ENCODE assay signal across 17 cellular contexts in genomic region chr10:133185916-133186315, GRCh38. TPM values are rescaled to one million over a fixed set of nuclear protein-coding genes. Genes with fewer than 3 reads are reported as not detected.
A peak's percentile ranks its signal among the peaks of the same experiment; 100 is the strongest.
DNase-seq lines count a peak whose midpoint lies in the region; ATAC-seq, FAIRE-seq and TF ChIP-seq lines count a peak whose summit lies in the region.
"Had no signal": no experiment of that assay in that cellular context is flagged by ENCODE, and none has a peak within 500 bp of the region (broad histone marks: within the 10 kb centered on the region; RNA-seq: fewer than 3 reads in every experiment).

No MANE protein-coding gene starts in this region.

- no peak overlapping the region for H2AFZ ChIP-seq in GM23338

- no peaks in the 10 kb centered on the region for H3K79me2 ChIP-seq in GM23338 (replicated peaks; ENCODE audit: insufficient read depth)

- no peak overlapping the region for H3K9ac ChIP-seq in kidney (ENCODE audit: low read length in 2 of 2)

- H3K4me2 ChIP-seq in GM23338: no peak overlapping the region

- H3K36me3 Mint-ChIP-seq in GM23338 (ENCODE audit: low read depth): peaks cover 24% of the 10 kb centered on the region

- DNase-seq in Right ventricle myocardium inferior (ENCODE audit: missing footprints) (peak; percentile 11), left cardiac atrium (no peak), GM23338 (ENCODE audit: low spot score) (no peak), kidney (peak; percentile 64), NCI-H510A treated with DMSO at 0.1 percent for 48 hours (lab: John Stamatoyannopoulos, UW) (no peak)
- DNase-seq: 8988T; AML-193; C1 segment of cervical spinal cord; Calu3; CD4-positive, alpha-beta T cell; DMS 273 treated with DMSO at 0.1 percent for 48 hours; GOT3 had no signal

- no peaks in the 10 kb centered on the region for H3K4me1 ChIP-seq in GM23338 (ENCODE audit: insufficient read depth)
- H3K4me1 ChIP-seq in kidney (ENCODE audit: control insufficient read depth in 1 of 2, insufficient read depth in 1 of 2, low read depth in 1 of 2, low read length in 2 of 2): no peaks in the 10 kb centered on the region
- H3K4me1 ChIP-seq: HAP-1 had no signal

- H4K20me1 ChIP-seq in GM23338 (replicated peaks; ENCODE audit: insufficient read depth): no peaks in the 10 kb centered on the region

- FAIRE-seq in kidney (lab: Jason Lieb, UNC): no peak
- FAIRE-seq: G401.6, GM12891 had no signal

- H3K4me1 Mint-ChIP-seq in GM23338: no peaks in the 10 kb centered on the region

- H3K9me2 ChIP-seq in GM23338 (ENCODE audit: insufficient read depth): no peaks in the 10 kb centered on the region

- H3K9me3 Mint-ChIP-seq in GM23338: peaks cover 13% of the 10 kb centered on the region
- H3K9me3 Mint-ChIP-seq: CD4-positive, alpha-beta T cell had no signal

- H3K4me3 ChIP-seq in GM23338: no peak overlapping the region
- H3K4me3 ChIP-seq in kidney (ENCODE audit: low read length in 2 of 2): no peak overlapping the region
- H3K4me3 ChIP-seq: HAP-1 had no signal

- no peak overlapping the region for H3K27ac Mint-ChIP-seq in GM23338
- H3K27ac Mint-ChIP-seq: CD4-positive, alpha-beta T cell had no signal

- no peaks in the 10 kb centered on the region for H3F3A ChIP-seq in GM23338 (replicated peaks; ENCODE audit: low read depth)

- no peaks in the 10 kb centered on the region for H3K36me3 ChIP-seq in GM23338 (ENCODE audit: insufficient read depth)
- H3K36me3 ChIP-seq in kidney (ENCODE audit: control insufficient read depth in 1 of 2, insufficient read depth in 2 of 2, low read length in 2 of 2): no peaks in the 10 kb centered on the region
- H3K36me3 ChIP-seq: HAP-1 had no signal

- ATAC-seq in Right ventricle myocardium inferior: no peak
- no peak for ATAC-seq in left cardiac atrium
- peak; percentile 18; the same call in 1 of the 3 replicates for ATAC-seq in GM23338
- no peak for ATAC-seq in GM19455 (IDR thresholded peaks at IDR 0.05; ENCODE audit: unreplicated experiment)
- ATAC-seq in HG02763 (IDR thresholded peaks at IDR 0.05; ENCODE audit: unreplicated experiment): no peak

- no peak overlapping the region for H3K4me3 Mint-ChIP-seq in GM23338
- H3K4me3 Mint-ChIP-seq: CD4-positive, alpha-beta T cell had no signal

- H3K27ac ChIP-seq in GM23338 (ENCODE audit: low read depth) (no peak overlapping the region), kidney (ENCODE audit: low read depth in 2 of 2, low read length in 2 of 2) (no peak overlapping the region)

- no peaks in the 10 kb centered on the region for H3K9me3 ChIP-seq in kidney (ENCODE audit: control insufficient read depth in 1 of 2, low read length in 2 of 2)
- H3K9me3 ChIP-seq: HAP-1 had no signal

- intact Hi-C loops in Right ventricle myocardium inferior (cut with DNase I) (no loop called here), left cardiac atrium (cut with DNase I) (no loop called here), kidney (cut with DNase I) (no loop called here)

- no peak for TF ChIP-seq CTCF in GM23338 (conservative IDR thresholded peaks at IDR 0.05; ENCODE audit: low read depth in 2 of 2)
- TF ChIP-seq CTCF in kidney (IDR thresholded peaks at IDR 0.05; ENCODE audit: borderline replicate concordance, extremely low read depth, insufficient read depth): no peak

- peaks cover 7% of the 10 kb centered on the region for H3K27me3 Mint-ChIP-seq in GM23338 (ENCODE audit: insufficient read depth, low read depth, poor library complexity)
- H3K27me3 Mint-ChIP-seq: CD4-positive, alpha-beta T cell had no signal

- no peaks in the 10 kb centered on the region for H3K27me3 ChIP-seq in GM23338 (ENCODE audit: insufficient read depth)

TF ChIP-seq in GM23338, 12 proteins besides CTCF, POLR2A, EP300 and RAD21 (continues in another document):
- TF ChIP-seq CREB1 (CRISPR knock-in tag; IDR thresholded peaks at IDR 0.05; ENCODE audit: low read depth) (no peak), ETS1 (IDR thresholded peaks at IDR 0.05) (no peak), JUNB (IDR thresholded peaks at IDR 0.05; ENCODE audit: unreplicated experiment) (no peak), POLR2AphosphoS5 (IDR thresholded peaks at IDR 0.05; ENCODE audit: low read depth) (no peak), ZNF331 (CRISPR knock-in tag; IDR thresholded peaks at IDR 0.05; ENCODE audit: low read depth) (no peak), NANOG (IDR thresholded peaks at IDR 0.05; ENCODE audit: borderline replicate concordance) (no peak), STAT1 (IDR thresholded peaks at IDR 0.05; ENCODE audit: unreplicated experiment) (no peak), ZNF114 (CRISPR knock-in tag; IDR thresholded peaks at IDR 0.05) (no peak), EZH2phosphoT487 (IDR thresholded peaks at IDR 0.05; ENCODE audit: unreplicated experiment) (no peak), REST (IDR thresholded peaks at IDR 0.05; ENCODE audit: unreplicated experiment) (no peak)

RNA-seq across cellular contexts. Expression of gene KNDC1, which starts 25.9 kb away (rescaled TPM):
- total RNA-seq in Right ventricle myocardium inferior: not detected
- under 1 TPM; 0.34 to 0.50 TPM for total RNA-seq in left cardiac atrium
- total RNA-seq in GM23338 (2014; rRNA removed; shearing (Covaris generic)): 8.2 and 16.0 TPM in 2 replicates
- 1.8 and 1.9 TPM in 2 replicates for polyA plus RNA-seq in GM23338 (2016; fragmentation: Nextera tagmentation; extraction: Ambion mirVana)
- 8.7 TPM for total RNA-seq in kidney
- polyA plus RNA-seq in kidney (ENCODE audit: insufficient read depth, low read depth, low replicate concordance): 0.43 TPM
- total RNA-seq: CD4-positive, alpha-beta T cell had no signal

RNA-seq across cellular contexts. Expression of gene UTF1, which starts 44.1 kb away (rescaled TPM):
- not detected for total RNA-seq in Right ventricle myocardium inferior
- not detected for total RNA-seq in left cardiac atrium
- total RNA-seq in GM23338 (2014; rRNA removed; shearing (Covaris generic)): 7.7 and 12.2 TPM in 2 replicates
- polyA plus RNA-seq in GM23338 (2016; fragmentation: Nextera tagmentation; extraction: Ambion mirVana): 51.4 and 55.7 TPM in 2 replicates
- total RNA-seq in kidney: not detected
- polyA plus RNA-seq in kidney (ENCODE audit: insufficient read depth, low read depth, low replicate concordance): not detected
- total RNA-seq: Calu3; CD4-positive, alpha-beta T cell had no signal

RNA-seq across cellular contexts. Expression of gene VENTX, which starts 51.7 kb away (rescaled TPM):
- total RNA-seq in Right ventricle myocardium inferior (0.54 TPM), left cardiac atrium (1 to 10 TPM; 1.3 TPM), kidney (3.3 TPM)
- 6.3 and 8.1 TPM in 2 replicates for total RNA-seq in GM23338 (2014; rRNA removed; shearing (Covaris generic))
- polyA plus RNA-seq in GM23338 (2016; fragmentation: Nextera tagmentation; extraction: Ambion mirVana) (4.8 and 5.1 TPM in 2 replicates), kidney (ENCODE audit: insufficient read depth, low read depth, low replicate concordance) (0.39 TPM)
- total RNA-seq: Calu3 had no signal

Comparison
In these comparisons a context has a peak if more than half of its experiments do, and no peak if none do; other contexts are left out.
1. DNase-seq: peak in Right ventricle myocardium inferior (single experiment) and kidney (single experiment); none in left cardiac atrium (single experiment), GM23338 (single experiment) and NCI-H510A treated with DMSO at 0.1 percent for 48 hours (single experiment).